In genomic region chr9:89154651-89155336, GRCh38 we compare ENCODE assay signal across 9 cellular contexts. TPM values are rescaled to one million over a fixed set of nuclear protein-coding genes. Genes with fewer than 3 reads are reported as not detected.
DNase-seq lines count a peak whose midpoint lies in the region; ATAC-seq and TF ChIP-seq lines count a peak whose summit lies in the region.
"Had no signal": no experiment of that assay in that cellular context is flagged by ENCODE, and none has a peak within 500 bp of the region (broad histone marks: within the 10 kb centered on the region; RNA-seq: fewer than 3 reads in every experiment).

No MANE protein-coding gene starts in this region.

- peak; percentile 67 for ATAC-seq in left lung
- ATAC-seq in left lobe of liver, result no peak
- no peak for ATAC-seq in GM21737 (IDR thresholded peaks at IDR 0.05; ENCODE audit: unreplicated experiment)

- H4K20me1 ChIP-seq in BLaER1, result no peaks in the 10 kb centered on the region

- H3K4me2 ChIP-seq in BLaER1, result peak overlapping the region; percentile 42

- H3K27ac ChIP-seq in BLaER1 (no peak overlapping the region), adrenal gland (peak overlapping the region; percentile 9 to 91 (median 80)), left lung (peak overlapping the region; percentile 8 to 26)
- H3K27ac ChIP-seq: SK-N-MC had no signal

- H3K36me3 ChIP-seq in BLaER1 (no peaks in the 10 kb centered on the region), adrenal gland (replicated peaks in 1 of 2) (no peaks in the 10 kb centered on the region), left lung (no peaks in the 10 kb centered on the region)

- WGBS in adrenal gland, 4 donors, result 60 to 62% (median 62%) methylated on average over 14 of the region's 14 CpGs

- peak in 1 of 2 donors; percentile 57 for TF ChIP-seq POLR2A in adrenal gland (IDR thresholded peaks at IDR 0.05)

- intact Hi-C loops in adrenal gland (cut with DNase I) (no loop called here), left lung (cut with DNase I) (no loop called here), posterior vena cava (cut with DNase I) (no loop called here)

- peak; percentile 49 for DNase-seq in Jurkat, Clone E6-1 (ENCODE audit: low read depth, low spot score)
- DNase-seq in adrenal gland (peak in 4 of 7 donors; percentile 50 to 57 (median 54)), left lung (no peak), cerebellar cortex (ENCODE audit: low spot score) (no peak), posterior vena cava (ENCODE audit: low spot score) (no peak), left lobe of liver (ENCODE audit: low spot score) (no peak)

- TF ChIP-seq CTCF in adrenal gland (IDR thresholded peaks at IDR 0.05) (no peak), left lung (IDR thresholded peaks at IDR 0.05) (no peak)

- H3K4me3 ChIP-seq in BLaER1, result no peak overlapping the region
- no peak overlapping the region for H3K4me3 ChIP-seq in Jurkat, Clone E6-1 (ENCODE audit: low read length)
- no peak overlapping the region for H3K4me3 ChIP-seq in adrenal gland
- no peak overlapping the region for H3K4me3 ChIP-seq in left lung
- H3K4me3 ChIP-seq: SK-N-MC had no signal

- peaks cover 13% of the 10 kb centered on the region for H3K4me1 ChIP-seq in BLaER1
- peaks cover 10 to 17% of the 10 kb centered on the region in 2 donors for H3K4me1 ChIP-seq in adrenal gland (replicated peaks in 1 of 2)
- peaks cover 5 to 15% of the 10 kb centered on the region in 2 donors for H3K4me1 ChIP-seq in left lung

- no peaks in the 10 kb centered on the region for H3K27me3 ChIP-seq in BLaER1
- no peaks in the 10 kb centered on the region for H3K27me3 ChIP-seq in adrenal gland
- H3K27me3 ChIP-seq in left lung, result no peaks in the 10 kb centered on the region

- H3K9ac ChIP-seq in BLaER1, result no peak overlapping the region

- H3K9me3 ChIP-seq in BLaER1 (no peaks in the 10 kb centered on the region), adrenal gland (replicated peaks in 1 of 3) (no peaks in the 10 kb centered on the region), left lung (no peaks in the 10 kb centered on the region)

RNA-seq across cellular contexts. Expression of gene SHC3, which starts 23.8 kb away (rescaled TPM):
- 0.09 TPM for polyA plus RNA-seq in Jurkat, Clone E6-1 (2012; ENCODE audit: insufficient read depth, insufficient read length)
- total RNA-seq in adrenal gland, result 10 to 100 TPM; 16.0 to 56.7 (median 21.8) TPM
- polyA plus RNA-seq in adrenal gland, result 10 to 100 TPM in 1 of 3 donors, 1 to 10 TPM in 2; 5.6 to 10.9 (median 7.0) TPM
- 10 to 100 TPM; 12.7 to 19.2 TPM for total RNA-seq in left lung
- total RNA-seq in posterior vena cava, result 10 to 100 TPM in 1 of 2 donors, 1 to 10 TPM in 1; 6.4 to 12.2 TPM
- 0.10 TPM for total RNA-seq in left lobe of liver

Comparison
In these comparisons a context has a peak if more than half of its experiments do, and no peak if none do; other contexts are left out.
1. DNase-seq: peak in Jurkat, Clone E6-1 (single experiment) and adrenal gland (4 of 7); none in left lung (0 of 2), cerebellar cortex (single experiment), posterior vena cava (single experiment) and left lobe of liver (single experiment).